ENCODE assay signal across 11 cellular contexts in genomic region chr19:55441319-55441691, GRCh38. TPM values are rescaled to one million over a fixed set of nuclear protein-coding genes. Genes with fewer than 3 reads are reported as not detected.
DNase-seq lines count a peak whose midpoint lies in the region; ATAC-seq and TF ChIP-seq lines count a peak whose summit lies in the region.
"Had no signal": no experiment of that assay in that cellular context is flagged by ENCODE, and none has a peak within 500 bp of the region (broad histone marks: within the 10 kb centered on the region; RNA-seq: fewer than 3 reads in every experiment).

No MANE protein-coding gene starts in this region.

- H3K27ac Mint-ChIP-seq in CD4-positive, CD25-positive, alpha-beta regulatory T cell, result peak overlapping the region in 1 of 3 donors; percentile 32
- H3K27ac Mint-ChIP-seq in Caco-2 (ENCODE audit: unreplicated experiment), result no peak overlapping the region

- no TSS peak for BruUV-seq in Caco-2 (replicated peaks; lab: Mats Ljungman, UMichigan)

- no peak for TF ChIP-seq CTCF in Caco-2 (IDR thresholded peaks at IDR 0.05; ENCODE audit: insufficient read depth in 1 of 2, low read depth in 1 of 2, low read length in 1 of 2, severe bottlenecking in 1 of 2, unreplicated experiment in 1 of 2)

- H3K9me3 Mint-ChIP-seq in CD4-positive, CD25-positive, alpha-beta regulatory T cell, result peaks cover 0 to 9% (median 0%) of the 10 kb centered on the region in 7 donors
- no peaks in the 10 kb centered on the region for H3K9me3 Mint-ChIP-seq in Caco-2 (ENCODE audit: unreplicated experiment)

- DNase-seq in CD4-positive, CD25-positive, alpha-beta regulatory T cell, result no peak
- DNase-seq in Caco-2 (no peak), RPMI8226 (peak; percentile 68), NCI-H1436 treated with DMSO at 0.1 percent for 48 hours (lab: John Stamatoyannopoulos, UW) (no peak), NCI-H2107 (lab: John Stamatoyannopoulos, UW) (no peak)
- DNase-seq: NCI-H1048, NCI-H774 had no signal

- H3K4me1 Mint-ChIP-seq in CD4-positive, CD25-positive, alpha-beta regulatory T cell, result peaks cover 0 to 25% (median 8%) of the 10 kb centered on the region in 4 donors
- H3K4me1 Mint-ChIP-seq in Caco-2 (ENCODE audit: low read depth, unreplicated experiment), result no peaks in the 10 kb centered on the region

- no peaks in the 10 kb centered on the region for H3K36me3 ChIP-seq in CD4-positive, CD25-positive, alpha-beta regulatory T cell (ENCODE audit: control insufficient read depth, insufficient read depth, low read length)
- H3K36me3 ChIP-seq in Caco-2 (ENCODE audit: control insufficient read depth, insufficient read depth, low read length), result no peaks in the 10 kb centered on the region
- H3K36me3 ChIP-seq in iPS-18a (ENCODE audit: control insufficient read depth, low read depth, low read length), result no peaks in the 10 kb centered on the region
- H3K36me3 ChIP-seq: suprapubic skin had no signal

- no peaks in the 10 kb centered on the region for H3K36me3 Mint-ChIP-seq in CD4-positive, CD25-positive, alpha-beta regulatory T cell
- peaks cover 7% of the 10 kb centered on the region for H3K36me3 Mint-ChIP-seq in Caco-2 (ENCODE audit: insufficient read depth, unreplicated experiment)

- CTCF ChIA-PET in Caco-2 (lab: Charles Lee), result interaction anchor here (0.6 to 1.2 kb wide), 2 partner anchors 20 to 57 kb away, joined by 4 read pairs; partner anchors contain the start of genes ISOC2 and TMEM238

- ATAC-seq in CD4-positive, CD25-positive, alpha-beta regulatory T cell (ENCODE audit: low read depth in 2 of 2), result no peak
- ATAC-seq in GM18498 (IDR thresholded peaks at IDR 0.05; ENCODE audit: unreplicated experiment), result no peak

- H3K4me3 ChIP-seq in CD4-positive, CD25-positive, alpha-beta regulatory T cell (ENCODE audit: low read depth, low read length), result no peak overlapping the region
- no peak overlapping the region for H3K4me3 ChIP-seq in Caco-2 (ENCODE audit: low read depth, low read length)
- H3K4me3 ChIP-seq in iPS-18a (ENCODE audit: low read length), result peak overlapping the region; percentile 63
- H3K4me3 ChIP-seq: hepatocyte had no signal

- H3K9ac ChIP-seq in iPS-18a (ENCODE audit: low read length), result no peak overlapping the region

- peak overlapping the region in 3 of 4 donors; percentile 1 to 73 (median 30) for H3K4me3 Mint-ChIP-seq in CD4-positive, CD25-positive, alpha-beta regulatory T cell
- H3K4me3 Mint-ChIP-seq in Caco-2 (ENCODE audit: unreplicated experiment), result peak overlapping the region; percentile 6

- H3K27me3 ChIP-seq in CD4-positive, CD25-positive, alpha-beta regulatory T cell (ENCODE audit: control insufficient read depth, insufficient read depth, low read length), result peaks cover 28% of the 10 kb centered on the region
- H3K27me3 ChIP-seq in Caco-2 (replicated peaks; ENCODE audit: control insufficient read depth, insufficient read depth, low read length), result peaks cover 10% of the 10 kb centered on the region
- H3K27me3 ChIP-seq in iPS-18a (ENCODE audit: control insufficient read depth, insufficient read depth, low read length), result peaks cover 83% of the 10 kb centered on the region

- H3K9me3 ChIP-seq in CD4-positive, CD25-positive, alpha-beta regulatory T cell (ENCODE audit: control insufficient read depth in 2 of 2, low read length in 2 of 2), result no peaks in the 10 kb centered on the region
- H3K9me3 ChIP-seq in Caco-2 (0 out of 2 replicates have a peak, but pooled peaks cover 3% of the 10 kb centered on the region), iPS-18a (ENCODE audit: control insufficient read depth, low read depth, low read length) (no peaks in the 10 kb centered on the region)
- H3K9me3 ChIP-seq: suprapubic skin had no signal

- POLR2A ChIA-PET in Caco-2 (lab: Charles Lee), result interaction anchor here (0.7 kb wide), 1 partner anchor 158 kb away, joined by 4 read pairs; the partner anchor contains the start of gene FIZ1

- H3K27me3 Mint-ChIP-seq in CD4-positive, CD25-positive, alpha-beta regulatory T cell, result peaks cover 73% of the 10 kb centered on the region
- peaks cover 44% of the 10 kb centered on the region for H3K27me3 Mint-ChIP-seq in Caco-2 (ENCODE audit: insufficient read depth, unreplicated experiment)

- intact Hi-C loops in Caco-2 (cut with micrococcal nuclease; ENCODE audit: unreplicated experiment), result no loop called here

- no peak overlapping the region for H3K27ac ChIP-seq in CD4-positive, CD25-positive, alpha-beta regulatory T cell (ENCODE audit: insufficient read depth, low read length, poor library complexity, severe bottlenecking)
- H3K27ac ChIP-seq in iPS-18a (ENCODE audit: low read length), result no peak overlapping the region
- H3K27ac ChIP-seq: hepatocyte, suprapubic skin had no signal

- H3K4me1 ChIP-seq in CD4-positive, CD25-positive, alpha-beta regulatory T cell (ENCODE audit: control insufficient read depth, insufficient read depth, low read length, poor library complexity, severe bottlenecking), result peaks cover 21% of the 10 kb centered on the region
- peaks cover 11% of the 10 kb centered on the region; the same call in 1 of the 2 replicates for H3K4me1 ChIP-seq in Caco-2
- peaks cover 12% of the 10 kb centered on the region for H3K4me1 ChIP-seq in iPS-18a (ENCODE audit: control insufficient read depth, low read depth, low read length)

RNA-seq across cellular contexts. Expression of gene SHISA7, which starts 1.8 kb away (rescaled TPM):
- not detected for total RNA-seq in CD4-positive, CD25-positive, alpha-beta regulatory T cell
- not detected for polyA plus RNA-seq in CD4-positive, CD25-positive, alpha-beta regulatory T cell
- not detected in 2 replicates for total RNA-seq in Caco-2 (2022)
- total RNA-seq: hepatocyte had no signal
- polyA plus RNA-seq: hepatocyte had no signal

RNA-seq across cellular contexts. Expression of gene ISOC2, which starts 20.1 kb away (rescaled TPM):
- total RNA-seq in CD4-positive, CD25-positive, alpha-beta regulatory T cell, result 6.3 TPM
- 10 to 100 TPM; 24.7 to 34.1 (median 28.1) TPM for polyA plus RNA-seq in CD4-positive, CD25-positive, alpha-beta regulatory T cell
- 40.6 and 49.6 TPM in 2 replicates for total RNA-seq in Caco-2 (2022)

RNA-seq across cellular contexts. Expression of gene C19orf85, which starts 23.2 kb away (rescaled TPM):
- total RNA-seq in CD4-positive, CD25-positive, alpha-beta regulatory T cell, result not detected
- polyA plus RNA-seq in CD4-positive, CD25-positive, alpha-beta regulatory T cell, result not detected
- total RNA-seq in Caco-2 (2022), result not detected in 2 replicates
- total RNA-seq: hepatocyte, suprapubic skin had no signal
- polyA plus RNA-seq: hepatocyte had no signal

RNA-seq across cellular contexts. Expression of gene UBE2S, which starts 33.7 kb away (rescaled TPM):
- 92.9 TPM for total RNA-seq in CD4-positive, CD25-positive, alpha-beta regulatory T cell
- 10 to 100 TPM; 24.9 to 38.8 (median 33.2) TPM for polyA plus RNA-seq in CD4-positive, CD25-positive, alpha-beta regulatory T cell
- total RNA-seq in Caco-2 (2022), result 279 and 293 TPM in 2 replicates

RNA-seq across cellular contexts. Expression of gene ZNF628, which starts 35.1 kb away (rescaled TPM):
- total RNA-seq in CD4-positive, CD25-positive, alpha-beta regulatory T cell, result 23.9 TPM
- polyA plus RNA-seq in CD4-positive, CD25-positive, alpha-beta regulatory T cell, result under 1 TPM; 0.05 to 0.22 (median 0.09) TPM
- 12.3 and 13.9 TPM in 2 replicates for total RNA-seq in Caco-2 (2022)
